Comparison of ENCODE assay signal across 16 cellular contexts in the genomic region with DNA sequence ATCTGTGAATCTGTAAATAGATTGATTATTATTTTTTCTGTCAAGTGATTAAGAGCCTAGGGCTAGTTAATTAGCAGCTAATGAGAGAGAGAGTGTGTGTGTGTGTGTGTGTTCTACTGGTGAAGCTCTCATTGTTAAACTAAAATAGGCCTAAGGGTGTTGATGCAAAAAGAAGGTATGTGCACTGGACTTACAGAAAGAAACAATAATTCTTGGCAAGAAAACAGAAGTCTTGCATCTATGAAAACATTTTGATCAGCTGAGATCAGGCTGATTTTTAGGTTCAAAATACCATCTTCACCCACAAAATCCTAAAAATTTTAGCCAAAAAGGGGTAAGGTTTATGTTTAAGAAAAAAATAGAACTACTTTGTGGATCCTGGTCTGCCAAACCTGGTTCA.
DNase-seq lines count a peak whose midpoint lies in the region; ATAC-seq and TF ChIP-seq lines count a peak whose summit lies in the region.
"Had no signal": no experiment of that assay in that cellular context is flagged by ENCODE, and none has a peak within 500 bp of the region (broad histone marks: within the 10 kb centered on the region; RNA-seq: fewer than 3 reads in every experiment).

No MANE protein-coding gene starts in this region.

- peak; percentile 8 for DNase-seq in ELR (ENCODE audit: low read depth)
- peak; percentile 39 for DNase-seq in fibroblast of peridontal ligament (ENCODE audit: extremely low read depth)
- DNase-seq in osteocyte (ENCODE audit: extremely low spot score, unreplicated experiment): no peak
- no peak for DNase-seq in stimulated activated CD8-positive, alpha-beta memory T cell treated with anti-CD3 and anti-CD28 coated beads, Interleukin-4, amount 100 ng/mL, for 48 hours
- DNase-seq in natural killer cell: no peak
- DNase-seq: ACHN; CD8-positive, alpha-beta T cell; DND-41; NCI-H1048; NCI-H2171; NCI-H446 treated with DMSO at 0.1 percent for 48 hours; NCI-H774; Right ventricle myocardium superior had no signal

- H3K36me3 Mint-ChIP-seq in osteocyte (ENCODE audit: unreplicated experiment) (no peaks in the 10 kb centered on the region), natural killer cell (peaks cover 6% of the 10 kb centered on the region)
- H3K36me3 Mint-ChIP-seq: CD8-positive, alpha-beta T cell had no signal

- no peaks in the 10 kb centered on the region for H3K27me3 Mint-ChIP-seq in osteocyte (ENCODE audit: unreplicated experiment)
- no peaks in the 10 kb centered on the region for H3K27me3 Mint-ChIP-seq in natural killer cell (ENCODE audit: low read depth in 2 of 2)

- peak overlapping the region; percentile 93 for H3K27ac Mint-ChIP-seq in osteocyte (ENCODE audit: unreplicated experiment)
- H3K27ac Mint-ChIP-seq in natural killer cell: no peak overlapping the region
- H3K27ac Mint-ChIP-seq: CD8-positive, alpha-beta T cell had no signal

- intact Hi-C loops in natural killer cell (cut with micrococcal nuclease): no loop called here

- no peak for TF ChIP-seq CTCF in osteocyte (IDR thresholded peaks at IDR 0.05)
- TF ChIP-seq CTCF in natural killer cell (IDR thresholded peaks at IDR 0.05): no peak

- ATAC-seq in SK-N-SH treated with all-trans-retinoic acid at 6 μM for 48 hours: peak; percentile 20; the same call in 1 of the 3 replicates
- ATAC-seq in GM21529 (IDR thresholded peaks at IDR 0.05; ENCODE audit: unreplicated experiment): no peak
- no peak for ATAC-seq in HG02798 (IDR thresholded peaks at IDR 0.05; ENCODE audit: poor library complexity, unreplicated experiment)
- no peak for ATAC-seq in natural killer cell
- ATAC-seq: CD8-positive, alpha-beta T cell had no signal

- H3K9me3 Mint-ChIP-seq in osteocyte (ENCODE audit: unreplicated experiment) (no peaks in the 10 kb centered on the region), natural killer cell (peaks cover 10 to 24% of the 10 kb centered on the region in 2 donors)

- H3K4me3 Mint-ChIP-seq in osteocyte (ENCODE audit: unreplicated experiment): no peak overlapping the region
- H3K4me3 Mint-ChIP-seq in natural killer cell: no peak overlapping the region
- H3K4me3 Mint-ChIP-seq: CD8-positive, alpha-beta T cell had no signal

- H3K4me1 Mint-ChIP-seq in osteocyte (ENCODE audit: unreplicated experiment): peaks cover 70% of the 10 kb centered on the region
- H3K4me1 Mint-ChIP-seq in natural killer cell: no peaks in the 10 kb centered on the region

TF ChIP-seq in SK-N-SH treated with all-trans-retinoic acid at 6 μM for 48 hours, 23 proteins besides CTCF, POLR2A, EP300 and RAD21:
- TF ChIP-seq, protein P1, sequence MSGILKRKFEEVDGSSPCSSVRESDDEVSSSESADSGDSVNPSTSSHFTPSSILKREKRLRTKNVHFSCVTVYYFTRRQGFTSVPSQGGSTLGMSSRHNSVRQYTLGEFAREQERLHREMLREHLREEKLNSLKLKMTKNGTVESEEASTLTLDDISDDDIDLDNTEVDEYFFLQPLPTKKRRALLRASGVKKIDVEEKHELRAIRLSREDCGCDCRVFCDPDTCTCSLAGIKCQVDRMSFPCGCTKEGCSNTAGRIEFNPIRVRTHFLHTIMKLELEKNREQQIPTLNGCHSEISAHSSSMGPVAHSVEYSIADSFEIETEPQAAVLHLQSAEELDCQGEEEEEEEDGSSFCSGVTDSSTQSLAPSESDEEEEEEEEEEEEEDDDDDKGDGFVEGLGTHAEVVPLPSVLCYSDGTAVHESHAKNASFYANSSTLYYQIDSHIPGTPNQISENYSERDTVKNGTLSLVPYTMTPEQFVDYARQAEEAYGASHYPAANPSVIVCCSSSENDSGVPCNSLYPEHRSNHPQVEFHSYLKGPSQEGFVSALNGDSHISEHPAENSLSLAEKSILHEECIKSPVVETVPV (CRISPR knock-in tag; IDR thresholded peaks at IDR 0.05): no peak
- no peak for TF ChIP-seq ZNF565 (CRISPR knock-in tag; conservative IDR thresholded peaks at IDR 0.05; ENCODE audit: low read depth)
- TF ChIP-seq TSHZ2 (CRISPR knock-in tag; IDR thresholded peaks at IDR 0.05): no peak
- no peak for TF ChIP-seq TOX (CRISPR knock-in tag; IDR thresholded peaks at IDR 0.05; ENCODE audit: borderline replicate concordance)
- no peak for TF ChIP-seq RARB (CRISPR knock-in tag; IDR thresholded peaks at IDR 0.05)
- no peak for TF ChIP-seq ARNTL (CRISPR knock-in tag; IDR thresholded peaks at IDR 0.05; ENCODE audit: borderline replicate concordance, low read depth)
- TF ChIP-seq PPARA (CRISPR knock-in tag; IDR thresholded peaks at IDR 0.05; ENCODE audit: borderline replicate concordance): no peak
- TF ChIP-seq CSDC2 (CRISPR knock-in tag; IDR thresholded peaks at IDR 0.05): no peak
- TF ChIP-seq OSR1 (CRISPR knock-in tag; IDR thresholded peaks at IDR 0.05): no peak
- no peak for TF ChIP-seq ESRRG (CRISPR knock-in tag; IDR thresholded peaks at IDR 0.05)
- no peak for TF ChIP-seq BACH2 (CRISPR knock-in tag; IDR thresholded peaks at IDR 0.05; ENCODE audit: borderline replicate concordance)

Comparison
In these comparisons a context has a peak if more than half of its experiments do, and no peak if none do; other contexts are left out.
1. DNase-seq: peak in ELR (single experiment) and fibroblast of peridontal ligament (single experiment); none in osteocyte (single experiment), stimulated activated CD8-positive, alpha-beta memory T cell treated with anti-CD3 and anti-CD28 coated beads, Interleukin-4, amount 100 ng/mL, for 48 hours (single experiment) and natural killer cell (single experiment).